24 cellular contexts compared by ENCODE assay signal in the genomic region with DNA sequence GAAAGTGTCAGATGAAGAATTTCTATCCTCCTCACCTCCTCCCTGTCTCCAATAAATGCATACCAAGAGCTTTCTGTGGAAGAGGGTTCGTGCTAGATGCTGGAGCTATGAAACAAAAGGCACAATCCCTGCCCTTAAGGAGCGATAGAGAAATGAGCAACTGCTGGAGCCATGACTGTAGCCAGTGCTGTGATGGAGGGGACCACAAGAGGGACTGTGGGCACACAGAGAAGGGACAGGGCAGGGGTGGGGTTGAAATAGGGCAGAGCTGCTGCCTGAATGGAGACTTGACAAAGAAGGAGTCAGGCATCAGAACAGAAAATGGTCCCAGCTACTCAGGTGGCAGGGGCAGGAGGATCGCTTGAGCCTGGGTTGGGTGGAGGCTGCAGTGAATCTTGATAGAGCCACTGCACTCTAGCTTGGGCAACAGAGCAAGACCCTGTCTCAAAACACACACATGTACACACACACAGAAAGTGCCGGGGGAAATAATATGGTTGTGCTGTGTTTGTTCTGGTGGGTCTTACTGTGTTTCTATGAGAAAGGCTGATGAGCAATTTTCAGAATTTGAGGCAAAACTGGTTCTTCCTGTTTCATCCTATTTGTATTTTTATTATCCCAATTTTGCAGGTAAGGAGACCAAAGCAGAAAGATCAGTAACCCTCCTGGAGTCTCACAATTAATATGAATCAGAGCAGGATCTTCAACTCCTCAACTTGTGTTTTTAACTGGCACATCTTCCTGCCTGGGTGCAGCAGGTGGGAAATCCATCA. TPM values are rescaled to one million over a fixed set of nuclear protein-coding genes. Genes with fewer than 3 reads are reported as not detected.
DNase-seq lines count a peak whose midpoint lies in the region; ATAC-seq and TF ChIP-seq lines count a peak whose summit lies in the region.
"Had no signal": no experiment of that assay in that cellular context is flagged by ENCODE, and none has a peak within 500 bp of the region (broad histone marks: within the 10 kb centered on the region; RNA-seq: fewer than 3 reads in every experiment).

No MANE protein-coding gene starts in this region.

- peak; percentile 9 for ATAC-seq in omental fat pad (ENCODE audit: low FRiP score)
- no peak for ATAC-seq in CD4-positive, alpha-beta T cell (ENCODE audit: poor library complexity)

- H3K27ac ChIP-seq in AG04450 (ENCODE audit: low read depth, low read length), result peak overlapping the region; percentile 55
- H3K27ac ChIP-seq in CD4-positive, alpha-beta T cell (ENCODE audit: low read depth, low read length), result no peak overlapping the region

- DNase-seq in AG04450 (ENCODE audit: low read depth, low spot score) (no peak), HFFc6 (peak; percentile 17), epithelial cell of esophagus (ENCODE audit: low read depth) (peak; percentile 61), omental fat pad (ENCODE audit: low spot score) (no peak), SHP77 treated with DMSO at 0.1 percent for 48 hours (lab: John Stamatoyannopoulos, UW) (no peak)
- no peak for DNase-seq in CD4-positive, alpha-beta T cell
- DNase-seq in activated CD4-positive, alpha-beta T cell treated with anti-CD3 and anti-CD28 coated beads, Interleukin-2, amount 10 ng/mL, durations not matched to agents 7 days and 5 days, result no peak
- DNase-seq in activated CD4-positive, alpha-beta T cell treated with anti-CD3 and anti-CD28 coated beads for 4 hours, result no peak
- DNase-seq: activated naive CD4-positive, alpha-beta T cell treated with anti-CD3 and anti-CD28 coated beads, Interleukin-2, amount 10 ng/mL, durations not matched to agents 7 days and 5 days; activated T-cell treated with anti-CD3 and anti-CD28 coated beads, Interleukin-2, amount 50 U/mL, for 48 hours; CD8-positive, alpha-beta memory T cell; DMS79; effector CD8-positive, alpha-beta T cell; esophagus squamous epithelium; NCI-H1105 treated with DMSO at 0.1 percent for 48 hours; NCI-H2081 treated with DMSO at 0.1 percent for 48 hours; NCI-H446; T-helper 9 cell had no signal

- H3K4me1 Mint-ChIP-seq in HFFc6 (ENCODE audit: low read depth), result peaks cover 21% of the 10 kb centered on the region
- no peaks in the 10 kb centered on the region for H3K4me1 Mint-ChIP-seq in CD4-positive, alpha-beta T cell (ENCODE audit: low read depth)
- H3K4me1 Mint-ChIP-seq in activated CD4-positive, alpha-beta T cell treated with anti-CD3 and anti-CD28 coated beads, Interleukin-2, amount 10 ng/mL, durations not matched to agents 7 days and 5 days, result no peaks in the 10 kb centered on the region
- H3K4me1 Mint-ChIP-seq: activated naive CD4-positive, alpha-beta T cell treated with anti-CD3 and anti-CD28 coated beads, Interleukin-2, amount 10 ng/mL, durations not matched to agents 7 days and 5 days; CD8-positive, alpha-beta memory T cell; neural crest cell had no signal

- peaks cover 14% of the 10 kb centered on the region for H3K36me3 Mint-ChIP-seq in HFFc6 (ENCODE audit: low read depth)
- no peaks in the 10 kb centered on the region for H3K36me3 Mint-ChIP-seq in CD4-positive, alpha-beta T cell (ENCODE audit: low read depth)
- H3K36me3 Mint-ChIP-seq in activated CD4-positive, alpha-beta T cell treated with anti-CD3 and anti-CD28 coated beads, Interleukin-2, amount 10 ng/mL, durations not matched to agents 7 days and 5 days (ENCODE audit: low read depth), result no peaks in the 10 kb centered on the region
- H3K36me3 Mint-ChIP-seq: activated naive CD4-positive, alpha-beta T cell treated with anti-CD3 and anti-CD28 coated beads, Interleukin-2, amount 10 ng/mL, durations not matched to agents 7 days and 5 days; CD8-positive, alpha-beta memory T cell had no signal

- H3K27ac Mint-ChIP-seq in HFFc6, result peak overlapping the region; percentile 68; the same call in 1 of the 2 replicates
- H3K27ac Mint-ChIP-seq in CD4-positive, alpha-beta T cell, result no peak overlapping the region
- no peak overlapping the region for H3K27ac Mint-ChIP-seq in activated CD4-positive, alpha-beta T cell treated with anti-CD3 and anti-CD28 coated beads, Interleukin-2, amount 10 ng/mL, durations not matched to agents 7 days and 5 days
- H3K27ac Mint-ChIP-seq: activated naive CD4-positive, alpha-beta T cell treated with anti-CD3 and anti-CD28 coated beads, Interleukin-2, amount 10 ng/mL, durations not matched to agents 7 days and 5 days; CD8-positive, alpha-beta memory T cell had no signal

- H3K27me3 Mint-ChIP-seq in HFFc6 (ENCODE audit: insufficient read depth), result peaks cover 8% of the 10 kb centered on the region
- peaks cover 6% of the 10 kb centered on the region for H3K27me3 Mint-ChIP-seq in CD4-positive, alpha-beta T cell
- peaks cover 21% of the 10 kb centered on the region for H3K27me3 Mint-ChIP-seq in activated CD4-positive, alpha-beta T cell treated with anti-CD3 and anti-CD28 coated beads, Interleukin-2, amount 10 ng/mL, durations not matched to agents 7 days and 5 days

- intact Hi-C loops in CD4-positive, alpha-beta T cell (cut with DNase I, micrococcal nuclease), result no loop called here

- TF ChIP-seq CTCF in AG04450 (IDR thresholded peaks at IDR 0.05; ENCODE audit: low read depth, low read length) (no peak), HFFc6 (IDR thresholded peaks at IDR 0.05) (no peak), epithelial cell of esophagus (IDR thresholded peaks at IDR 0.05; ENCODE audit: insufficient read depth, low read depth, low read length, missing control alignments) (no peak), omental fat pad (IDR thresholded peaks at IDR 0.05) (no peak)
- TF ChIP-seq CTCF in CD4-positive, alpha-beta T cell (IDR thresholded peaks at IDR 0.05), result no peak

- CTCF ChIA-PET in AG04450 (lab: Charles Lee), result interaction anchor here (1.0 to 1.5 kb wide), 4 partner anchors 15 to 57 kb away, joined by 3 to 4 read pairs (median 4); no protein-coding TSS in a partner anchor
- CTCF ChIA-PET in CD4-positive, alpha-beta T cell (lab: Charles Lee), result no interaction called here
- CTCF ChIA-PET in activated CD4-positive, alpha-beta T cell treated with anti-CD3 and anti-CD28 coated beads, Interleukin-2, amount 10 ng/mL, durations not matched to agents 7 days and 5 days (lab: Charles Lee), result no interaction called here

- H3K4me3 Mint-ChIP-seq in HFFc6, result no peak overlapping the region
- no peak overlapping the region for H3K4me3 Mint-ChIP-seq in CD4-positive, alpha-beta T cell
- no peak overlapping the region for H3K4me3 Mint-ChIP-seq in activated CD4-positive, alpha-beta T cell treated with anti-CD3 and anti-CD28 coated beads, Interleukin-2, amount 10 ng/mL, durations not matched to agents 7 days and 5 days
- H3K4me3 Mint-ChIP-seq: activated naive CD4-positive, alpha-beta T cell treated with anti-CD3 and anti-CD28 coated beads, Interleukin-2, amount 10 ng/mL, durations not matched to agents 7 days and 5 days; CD8-positive, alpha-beta memory T cell; neural crest cell had no signal

- POLR2A ChIA-PET in AG04450 (lab: Yijun Ruan, JAX), result no interaction called here
- POLR2A ChIA-PET in CD4-positive, alpha-beta T cell (lab: Charles Lee), result interaction anchor here (0.6 kb wide), 1 partner anchor 1634 kb away, joined by 5 read pairs; no protein-coding TSS in a partner anchor
- POLR2A ChIA-PET in activated CD4-positive, alpha-beta T cell treated with anti-CD3 and anti-CD28 coated beads, Interleukin-2, amount 10 ng/mL, durations not matched to agents 7 days and 5 days (lab: Charles Lee), result no interaction called here

- H3K9me3 ChIP-seq in AG04450 (ENCODE audit: control insufficient read depth, insufficient read depth, low read length), result peaks cover 4% of the 10 kb centered on the region
- H3K9me3 ChIP-seq in CD4-positive, alpha-beta T cell (ENCODE audit: control insufficient read depth, low read length), result no peaks in the 10 kb centered on the region
- H3K9me3 ChIP-seq: esophagus squamous epithelium, Peyer's patch had no signal

- no peaks in the 10 kb centered on the region; the same call in 1 of the 2 replicates for H3K9me3 Mint-ChIP-seq in HFFc6
- no peaks in the 10 kb centered on the region for H3K9me3 Mint-ChIP-seq in CD4-positive, alpha-beta T cell
- peaks cover 3% of the 10 kb centered on the region for H3K9me3 Mint-ChIP-seq in activated CD4-positive, alpha-beta T cell treated with anti-CD3 and anti-CD28 coated beads, Interleukin-2, amount 10 ng/mL, durations not matched to agents 7 days and 5 days

- no peaks in the 10 kb centered on the region for H3K27me3 ChIP-seq in AG04450 (ENCODE audit: control insufficient read depth, insufficient read depth, low read length)
- H3K27me3 ChIP-seq in CD4-positive, alpha-beta T cell (ENCODE audit: control insufficient read depth, insufficient read depth, low read length), result no peaks in the 10 kb centered on the region
- H3K27me3 ChIP-seq: esophagus squamous epithelium, Peyer's patch had no signal

- H3K4me3 ChIP-seq in AG04450 (ENCODE audit: low read depth, low read length) (no peak overlapping the region), epithelial cell of esophagus (ENCODE audit: low read length) (no peak overlapping the region)
- H3K4me3 ChIP-seq: esophagus squamous epithelium, Peyer's patch had no signal

RNA-seq across cellular contexts. Expression of gene TMEM98, which starts 16.5 kb away (rescaled TPM):
- 260 and 304 TPM in 2 replicates for polyA plus RNA-seq in AG04450 (2011; rRNA removed)
- 179 and 273 TPM in 2 replicates for polyA minus RNA-seq in AG04450 (2011; rRNA and poly(A)+ RNA removed)
- 10 to 100 TPM; 34.4 to 66.9 (median 38.5) TPM for total RNA-seq in HFFc6 (2021; fragmentation: NEBNext Ultra II Directional; extraction: Animal tissue kit (Norgen Biotek cat#: 25700))
- total RNA-seq in omental fat pad, result 100 to 1,000 TPM in 1 of 4 donors, 10 to 100 TPM in 3; 44.6 to 193 (median 80.3) TPM
- not detected for total RNA-seq in CD4-positive, alpha-beta T cell
- under 1 TPM; 0.17 to 0.58 TPM for total RNA-seq in activated CD4-positive, alpha-beta T cell treated with anti-CD3 and anti-CD28 coated beads, Interleukin-2, amount 10 ng/mL, durations not matched to agents 7 days and 5 days
- total RNA-seq: activated CD8-positive, alpha-beta memory T cell treated with anti-CD3 and anti-CD28 coated beads for 36 hours had no signal
- polyA plus RNA-seq: CD8-positive, alpha-beta memory T cell had no signal

RNA-seq across cellular contexts. Expression of gene SPACA3, which starts 47.2 kb away (rescaled TPM):
- polyA plus RNA-seq in AG04450 (2011; rRNA removed), result not detected in 2 replicates
- polyA minus RNA-seq in AG04450 (2011; rRNA and poly(A)+ RNA removed), result not detected in 2 replicates
- total RNA-seq in HFFc6 (2021; fragmentation: NEBNext Ultra II Directional; extraction: Animal tissue kit (Norgen Biotek cat#: 25700)), result not detected
- not detected for total RNA-seq in omental fat pad
- total RNA-seq in CD4-positive, alpha-beta T cell, result not detected
- total RNA-seq in activated CD4-positive, alpha-beta T cell treated with anti-CD3 and anti-CD28 coated beads, Interleukin-2, amount 10 ng/mL, durations not matched to agents 7 days and 5 days, result not detected
- total RNA-seq: activated CD8-positive, alpha-beta memory T cell treated with anti-CD3 and anti-CD28 coated beads for 36 hours; CD8-positive, alpha-beta memory T cell; chondrocyte; esophagus squamous epithelium; glomerular endothelial cell; neural crest cell; Peyer's patch; renal cortical epithelial cell had no signal
- polyA plus RNA-seq: CD8-positive, alpha-beta memory T cell had no signal

Comparison
In these comparisons a context has a peak if more than half of its experiments do, and no peak if none do; other contexts are left out.
1. DNase-seq: peak in HFFc6 (single experiment) and epithelial cell of esophagus (single experiment); none in AG04450 (single experiment), omental fat pad (single experiment), CD4-positive, alpha-beta T cell (0 of 10), SHP77 treated with DMSO at 0.1 percent for 48 hours (single experiment), activated CD4-positive, alpha-beta T cell treated with anti-CD3 and anti-CD28 coated beads, Interleukin-2, amount 10 ng/mL, durations not matched to agents 7 days and 5 days (single experiment) and activated CD4-positive, alpha-beta T cell treated with anti-CD3 and anti-CD28 coated beads for 4 hours (0 of 2).
2. RNA of gene TMEM98, which starts 16.5 kb away (total RNA-seq): 44.6 to 193 TPM in omental fat pad and 34.4 to 66.9 TPM in HFFc6; 0.17 to 0.58 TPM in activated CD4-positive, alpha-beta T cell treated with anti-CD3 and anti-CD28 coated beads, Interleukin-2, amount 10 ng/mL, durations not matched to agents 7 days and 5 days and not detected in CD4-positive, alpha-beta T cell; every median in the first group is over 10 times any median in the second.